12 cellular contexts compared by ENCODE assay signal in the genomic region with DNA sequence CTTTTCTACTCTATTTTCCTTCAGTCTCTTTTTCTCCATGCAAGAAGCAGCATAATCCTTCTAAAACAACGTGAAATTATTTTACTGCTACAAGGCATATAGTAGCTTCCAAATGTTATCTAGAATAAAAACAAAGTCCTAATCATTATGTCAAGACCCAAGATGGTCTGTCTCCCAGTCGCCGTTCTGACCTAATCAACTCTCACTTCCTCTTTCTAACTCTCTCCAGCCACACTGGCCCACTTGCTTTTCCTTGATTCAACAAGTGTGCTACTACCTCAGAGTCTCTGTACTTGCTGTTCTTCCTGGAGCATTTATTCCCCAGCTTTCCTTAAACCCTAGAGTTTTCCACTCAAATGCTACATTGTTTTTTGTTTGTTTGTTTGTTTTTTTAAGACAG.
DNase-seq lines count a peak whose midpoint lies in the region; ATAC-seq and TF ChIP-seq lines count a peak whose summit lies in the region.
"Had no signal": no experiment of that assay in that cellular context is flagged by ENCODE, and none has a peak within 500 bp of the region (broad histone marks: within the 10 kb centered on the region; RNA-seq: fewer than 3 reads in every experiment).

No MANE protein-coding gene starts in this region.

- H3K27ac Mint-ChIP-seq in activated T-helper 17 cell treated with anti-CD3 and anti-CD28 coated beads, Interleukin-2, amount 50 U/mL, for 72 hours = no peak overlapping the region

- 26 to 32% methylated on average over 3 of the region's 3 CpGs for WGBS in testis, 2 donors

- no peaks in the 10 kb centered on the region for H3K36me3 ChIP-seq in testis (ENCODE audit: low read depth, missing control alignments)
- H3K36me3 ChIP-seq: cardiac muscle cell, uterus had no signal

- H3K4me3 Mint-ChIP-seq in activated T-helper 17 cell treated with anti-CD3 and anti-CD28 coated beads, Interleukin-2, amount 50 U/mL, for 72 hours = no peak overlapping the region

- H3K9me3 ChIP-seq in testis = no peaks in the 10 kb centered on the region
- H3K9me3 ChIP-seq: uterus had no signal

- H3K4me1 ChIP-seq in testis = no peaks in the 10 kb centered on the region
- H3K4me1 ChIP-seq: uterus had no signal

- intact Hi-C loops in testis (cut with DNase I; ENCODE audit: low total_unique reads) = no loop called here

- no peaks in the 10 kb centered on the region for H3K36me3 Mint-ChIP-seq in activated T-helper 17 cell treated with anti-CD3 and anti-CD28 coated beads, Interleukin-2, amount 50 U/mL, for 72 hours (ENCODE audit: low read depth)

- no peak for TF ChIP-seq CTCF in testis (IDR thresholded peaks at IDR 0.05)

- peaks cover 3% of the 10 kb centered on the region for H3K9me3 Mint-ChIP-seq in activated T-helper 17 cell treated with anti-CD3 and anti-CD28 coated beads, Interleukin-2, amount 50 U/mL, for 72 hours

- no peak for DNase-seq in testis
- DNase-seq in putamen (ENCODE audit: low spot score) = no peak
- DNase-seq in SK-N-DZ (ENCODE audit: low spot score) = no peak
- DNase-seq: activated effector memory CD4-positive, alpha-beta T cell treated with anti-CD3 and anti-CD28 coated beads, Interleukin-2, amount 50 U/mL, for 16 hours; NCI-H226; Right ventricle myocardium superior; uterus had no signal

- no peaks in the 10 kb centered on the region for H3K27me3 Mint-ChIP-seq in activated T-helper 17 cell treated with anti-CD3 and anti-CD28 coated beads, Interleukin-2, amount 50 U/mL, for 72 hours

- no peaks in the 10 kb centered on the region for H3K27me3 ChIP-seq in testis
- H3K27me3 ChIP-seq: cardiac muscle cell, uterus had no signal

- no peaks in the 10 kb centered on the region for H3K4me1 Mint-ChIP-seq in activated T-helper 17 cell treated with anti-CD3 and anti-CD28 coated beads, Interleukin-2, amount 50 U/mL, for 72 hours

- TF ChIP-seq POLR2A in testis (IDR thresholded peaks at IDR 0.05) = no peak

- no peak overlapping the region for H3K27ac ChIP-seq in testis
- H3K27ac ChIP-seq: cardiac muscle cell, uterus had no signal

- peak overlapping the region; percentile 4 to 9 for H3K4me3 ChIP-seq in testis
- H3K4me3 ChIP-seq: cardiac muscle cell, uterus had no signal

- peak; percentile 95 for ATAC-seq in GM19351 (IDR thresholded peaks at IDR 0.05; ENCODE audit: unreplicated experiment)
- peak; percentile 80 for ATAC-seq in HG02678 (IDR thresholded peaks at IDR 0.05; ENCODE audit: unreplicated experiment)
- ATAC-seq in HG03558 (IDR thresholded peaks at IDR 0.05; ENCODE audit: extremely low read depth, unreplicated experiment) = peak; percentile 65
- ATAC-seq in activated T-helper 17 cell treated with anti-CD3 and anti-CD28 coated beads, Interleukin-2, amount 50 U/mL, for 72 hours (replicated peaks) = no peak
